Comparison of ENCODE assay signal across 22 cellular contexts in genomic region chr6:90989763-90990162, GRCh38.
"Had no signal": no experiment of that assay in that cellular context is flagged by ENCODE, and none has a peak within 500 bp of the region (broad histone marks: within the 10 kb centered on the region; RNA-seq: fewer than 3 reads in every experiment).

No MANE protein-coding gene starts in this region.

- ATAC-seq: activated CD4-positive, CD25-positive, alpha-beta regulatory T cell treated with anti-CD3 and anti-CD28 coated beads, Interleukin-2, amount 50 U/mL, for 24 hours; activated CD8-positive, alpha-beta T cell treated with anti-CD3 and anti-CD28 coated beads for 36 hours; activated T-cell treated with anti-CD3 and anti-CD28 coated beads, Interleukin-2, amount 50 U/mL, for 72 hours; body of pancreas; Panc1; Right ventricle myocardium inferior had no signal

- H3K36me3 ChIP-seq: ascending aorta had no signal

- H3K27me3 ChIP-seq: ascending aorta, body of pancreas had no signal

- DNase-seq: activated CD4-positive, alpha-beta T cell treated with anti-CD3 and anti-CD28 coated beads for 4 hours; activated CD8-positive, alpha-beta memory T cell treated with anti-CD3 and anti-CD28 coated beads, Interleukin-2, amount 50 U/mL, for 4 hours; activated CD8-positive, alpha-beta T cell treated with anti-CD3 and anti-CD28 coated beads for 36 hours; activated T-cell treated with anti-CD3 and anti-CD28 coated beads, Interleukin-2, amount 50 U/mL, for 72 hours; body of pancreas; central memory CD4-positive, alpha-beta T cell; NCI-H1048; NCI-H1417; NCI-H2029; NCI-H2227 treated with DMSO at 0.1 percent for 48 hours; NCI-H526; NCI-H82; NK-92 treated with Interleukin-12 subunit alpha and Interleukin-12 subunit beta, amount 100 ng/mL, for 24 hours; RPMI8226; T-helper 1 cell had no signal

- H3K27ac ChIP-seq: ascending aorta, body of pancreas, coronary artery, KMS-11, SK-N-MC had no signal

- H3K4me1 ChIP-seq: ascending aorta, body of pancreas had no signal

- H3K4me3 ChIP-seq: ascending aorta, body of pancreas, coronary artery, SK-N-MC had no signal
